In genomic region chr4:1896658-1896991, GRCh38 we compare ENCODE assay signal across 17 cellular contexts.
"Had no signal": no experiment of that assay in that cellular context is flagged by ENCODE, and none has a peak within 500 bp of the region (broad histone marks: within the 10 kb centered on the region; RNA-seq: fewer than 3 reads in every experiment).

No MANE protein-coding gene starts in this region.

- H3K27ac ChIP-seq: gastroesophageal sphincter, heart left ventricle, left ventricle myocardium inferior, prostate gland, right atrium auricular region, transverse colon, vagina had no signal

- H3K4me3 ChIP-seq: gastroesophageal sphincter, heart left ventricle, left ventricle myocardium inferior, prostate gland, right atrium auricular region, transverse colon, vagina had no signal

- H3K4me1 ChIP-seq: vagina had no signal

- H3K27me3 Mint-ChIP-seq: activated B cell treated with CpG ODN at 0.5 μM for 24 hours; activated naive CD8-positive, alpha-beta T cell; stimulated activated naive CD8-positive, alpha-beta T cell treated with anti-CD3 and anti-CD28 coated beads, Interleukin-15, Interleukin-2, amounts not matched to agents 100 ng/mL and 50 ng/mL, for 24 hours had no signal

- ATAC-seq: esophagus mucosa, gastroesophageal sphincter, heart left ventricle had no signal

- H3K9me3 ChIP-seq: gastroesophageal sphincter, heart left ventricle, left ventricle myocardium inferior, prostate gland, right atrium auricular region, transverse colon, vagina had no signal

- H3K36me3 ChIP-seq: prostate gland had no signal

- H3K27me3 ChIP-seq: gastroesophageal sphincter, heart left ventricle, right atrium auricular region, transverse colon, vagina had no signal

- H3K4me3 Mint-ChIP-seq: activated B cell treated with CpG ODN at 0.5 μM for 24 hours; activated naive CD8-positive, alpha-beta T cell; stimulated activated naive CD8-positive, alpha-beta T cell treated with anti-CD3 and anti-CD28 coated beads, Interleukin-15, Interleukin-2, amounts not matched to agents 100 ng/mL and 50 ng/mL, for 24 hours had no signal

- DNase-seq: activated B cell treated with CpG ODN at 0.5 μM for 24 hours; activated CD4-positive, alpha-beta T cell treated with anti-CD3 and anti-CD28 coated beads for 4 hours; activated effector memory CD4-positive, alpha-beta T cell treated with anti-CD3 and anti-CD28 coated beads, Interleukin-2, amount 50 U/mL, for 16 hours; effector CD4-positive, alpha-beta T cell; heart left ventricle; kidney glomerular epithelial cell; left ventricle myocardium inferior; mammary epithelial cell; stimulated activated CD4-positive, alpha-beta T cell treated with anti-CD3 and anti-CD28 coated beads, Interleukin-2, amount 100 ng/mL, for 24 hours; transverse colon had no signal

- H3K9me3 Mint-ChIP-seq: activated B cell treated with CpG ODN at 0.5 μM for 24 hours; stimulated activated naive CD8-positive, alpha-beta T cell treated with anti-CD3 and anti-CD28 coated beads, Interleukin-15, Interleukin-2, amounts not matched to agents 100 ng/mL and 50 ng/mL, for 24 hours had no signal

- H3K27ac Mint-ChIP-seq: activated B cell treated with CpG ODN at 0.5 μM for 24 hours; activated naive CD8-positive, alpha-beta T cell; stimulated activated naive CD8-positive, alpha-beta T cell treated with anti-CD3 and anti-CD28 coated beads, Interleukin-15, Interleukin-2, amounts not matched to agents 100 ng/mL and 50 ng/mL, for 24 hours had no signal
